8 cellular contexts compared by ENCODE assay signal in the genomic region with DNA sequence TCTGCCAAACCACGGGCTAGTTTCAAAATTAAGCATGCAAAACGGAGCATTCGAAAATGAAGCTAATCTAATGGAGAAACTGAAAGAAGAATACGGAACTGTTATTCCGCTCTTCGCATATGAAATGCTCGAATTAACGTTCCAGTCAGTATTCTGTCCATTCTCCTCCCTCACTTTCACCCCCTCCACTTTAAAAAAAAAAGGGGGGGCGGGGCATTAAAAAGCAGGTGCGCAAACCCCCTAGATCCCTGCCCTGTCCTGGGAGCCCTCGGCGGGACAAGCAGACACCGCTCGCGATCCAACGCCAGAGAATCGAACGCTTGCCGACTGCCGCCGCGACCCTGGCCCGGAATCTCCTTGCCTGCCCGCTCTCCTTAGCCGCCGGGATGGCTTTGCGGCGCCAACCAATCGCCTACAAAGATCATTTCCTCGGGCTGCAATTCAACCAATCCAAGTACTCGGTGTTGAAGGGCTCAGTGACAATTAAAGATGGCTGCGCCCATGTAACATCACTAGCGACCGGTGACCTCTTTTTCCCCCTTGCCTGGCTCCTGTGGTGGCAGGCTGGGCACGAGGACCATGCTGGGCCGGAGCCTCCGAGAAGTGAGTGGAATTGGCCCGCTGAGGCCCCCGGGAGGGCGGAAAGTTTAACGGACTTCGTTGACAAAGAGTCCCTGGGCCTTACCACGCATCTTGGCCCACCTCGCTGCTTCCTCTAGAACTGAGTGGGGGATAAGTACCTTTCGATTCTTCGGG. TPM values are rescaled to one million over a fixed set of nuclear protein-coding genes. Genes with fewer than 3 reads are reported as not detected.
DNase-seq lines count a peak whose midpoint lies in the region; ATAC-seq and TF ChIP-seq lines count a peak whose summit lies in the region.

A gene with protein sequence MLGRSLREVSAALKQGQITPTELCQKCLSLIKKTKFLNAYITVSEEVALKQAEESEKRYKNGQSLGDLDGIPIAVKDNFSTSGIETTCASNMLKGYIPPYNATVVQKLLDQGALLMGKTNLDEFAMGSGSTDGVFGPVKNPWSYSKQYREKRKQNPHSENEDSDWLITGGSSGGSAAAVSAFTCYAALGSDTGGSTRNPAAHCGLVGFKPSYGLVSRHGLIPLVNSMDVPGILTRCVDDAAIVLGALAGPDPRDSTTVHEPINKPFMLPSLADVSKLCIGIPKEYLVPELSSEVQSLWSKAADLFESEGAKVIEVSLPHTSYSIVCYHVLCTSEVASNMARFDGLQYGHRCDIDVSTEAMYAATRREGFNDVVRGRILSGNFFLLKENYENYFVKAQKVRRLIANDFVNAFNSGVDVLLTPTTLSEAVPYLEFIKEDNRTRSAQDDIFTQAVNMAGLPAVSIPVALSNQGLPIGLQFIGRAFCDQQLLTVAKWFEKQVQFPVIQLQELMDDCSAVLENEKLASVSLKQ (plus strand): TSS at position 476 of the 756 bp plus-strand sequence. CDS start 104 bp downstream, at position 580.
A gene with protein sequence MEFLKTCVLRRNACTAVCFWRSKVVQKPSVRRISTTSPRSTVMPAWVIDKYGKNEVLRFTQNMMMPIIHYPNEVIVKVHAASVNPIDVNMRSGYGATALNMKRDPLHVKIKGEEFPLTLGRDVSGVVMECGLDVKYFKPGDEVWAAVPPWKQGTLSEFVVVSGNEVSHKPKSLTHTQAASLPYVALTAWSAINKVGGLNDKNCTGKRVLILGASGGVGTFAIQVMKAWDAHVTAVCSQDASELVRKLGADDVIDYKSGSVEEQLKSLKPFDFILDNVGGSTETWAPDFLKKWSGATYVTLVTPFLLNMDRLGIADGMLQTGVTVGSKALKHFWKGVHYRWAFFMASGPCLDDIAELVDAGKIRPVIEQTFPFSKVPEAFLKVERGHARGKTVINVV (minus strand): TSS at position 396 of the 756 bp plus-strand sequence. CDS start 477 bp downstream, outside the sequence.

- H3K9me3 ChIP-seq in OCI-LY7 (ENCODE audit: low read length) (0 out of 2 replicates have a peak, but pooled peaks cover 4% of the 10 kb centered on the region), mucosa of descending colon (no peaks in the 10 kb centered on the region)

- intact Hi-C loops in OCI-LY7 (cut with micrococcal nuclease; ENCODE audit: unreplicated experiment) (loop anchor here (1.0 to 5.0 kb wide), 6 partner anchors 8 to 488 kb away; a partner anchor contains a TSS), mucosa of descending colon (cut with DNase I, micrococcal nuclease) (no loop called here)

- H4K20me1 ChIP-seq in OCI-LY7 (ENCODE audit: insufficient read depth, low read length) = no peaks in the 10 kb centered on the region

- peak within 1 kb of the TSS; percentile 98 for H3K27ac ChIP-seq in OCI-LY7 (ENCODE audit: low read depth, low read length, poor library complexity, severe bottlenecking)

- DNase-seq in DMS 273 treated with DMSO at 0.1 percent for 48 hours (lab: John Stamatoyannopoulos, UW) (peak; percentile 87), HuH-7 (ENCODE audit: low spot score) (peak; percentile 95), OCI-LY7 (ENCODE audit: low spot score) (peak; percentile 95), activated T-cell treated with anti-CD3 and anti-CD28 coated beads for 24 hours (ENCODE audit: low read depth) (peak; percentile 79), epithelial cell of esophagus (ENCODE audit: low read depth) (peak; percentile 91), mucosa of descending colon (peak; percentile 86 to 92 (median 87))
- peak; percentile 38 to 66 for DNase-seq in stimulated activated CD8-positive, alpha-beta memory T cell treated with anti-CD3 and anti-CD28 coated beads, Interleukin-4, amount 100 ng/mL, for 1 hour (ENCODE audit: low read depth in 2 of 2, low spot score in 1 of 2)

- no TSS peak for BruUV-seq in OCI-LY7 (replicated peaks; lab: Mats Ljungman, UMichigan)

- TF ChIP-seq CTCF in OCI-LY7 (conservative IDR thresholded peaks at IDR 0.05; ENCODE audit: low read length) = no peak
- TF ChIP-seq CTCF in epithelial cell of esophagus (IDR thresholded peaks at IDR 0.05; ENCODE audit: insufficient read depth, low read depth, low read length, missing control alignments) = no peak
- no peak for TF ChIP-seq CTCF in mucosa of descending colon (IDR thresholded peaks at IDR 0.05)

- H3K36me3 ChIP-seq in OCI-LY7 (ENCODE audit: insufficient read depth, low read length) (peaks cover 20% of the 10 kb centered on the region), mucosa of descending colon (ENCODE audit: low read depth) (no peaks in the 10 kb centered on the region)

- H3K4me1 ChIP-seq in OCI-LY7 (ENCODE audit: insufficient read depth, low read length, poor library complexity, severe bottlenecking) = peaks cover 54% of the 10 kb centered on the region
- peaks cover 9% of the 10 kb centered on the region for H3K4me1 ChIP-seq in mucosa of descending colon (ENCODE audit: low read depth)

- CTCF ChIA-PET in OCI-LY7 (lab: Charles Lee; ENCODE audit: unreplicated experiment) = no interaction called here

- POLR2A ChIA-PET in OCI-LY7 (lab: Charles Lee) = interaction anchor here (0.7 to 18.3 kb wide), 13 partner anchors 10 to 347 kb away, joined by 3 to 295 read pairs (median 8); a partner anchor contains a TSS

- H2AFZ ChIP-seq in OCI-LY7 (ENCODE audit: low read length) = no peak within 1 kb of the TSS; the same call in 1 of the 2 replicates

- peaks cover 98% of the 10 kb centered on the region for H3K79me2 ChIP-seq in OCI-LY7 (ENCODE audit: insufficient read depth, low read depth, low read length)

- H3K4me3 ChIP-seq in OCI-LY7 (ENCODE audit: low read depth, low read length, poor library complexity, severe bottlenecking) (peak within 1 kb of the TSS; percentile 83), epithelial cell of esophagus (ENCODE audit: low read length) (peak within 1 kb of the TSS; percentile 98), mucosa of descending colon (peak within 1 kb of the TSS; percentile 89)

- no peaks in the 10 kb centered on the region for H3K9me2 ChIP-seq in OCI-LY7 (ENCODE audit: insufficient read depth, low read length)

- ATAC-seq in GM21526 (IDR thresholded peaks at IDR 0.05; ENCODE audit: low FRiP score, unreplicated experiment) (peak; percentile 73), mucosa of descending colon (peak; percentile 98)

- peak within 1 kb of the TSS; percentile 91 for H3K4me2 ChIP-seq in OCI-LY7 (ENCODE audit: low read length)

RNA-seq across cellular contexts. Expression of the first gene that starts in this region (rescaled TPM):
- total RNA-seq in OCI-LY7 (2014; rRNA removed; shearing (Covaris generic)) = 63.9 and 65.7 TPM in 2 replicates
- total RNA-seq in OCI-LY7 (2022) = 71.8 and 77.9 TPM in 2 replicates
- total RNA-seq in mucosa of descending colon = 10 to 100 TPM; 13.1 to 19.4 (median 15.2) TPM

RNA-seq across cellular contexts. Expression of the second gene that starts in this region (rescaled TPM):
- 25.2 TPM in 2 replicates for total RNA-seq in OCI-LY7 (2014; rRNA removed; shearing (Covaris generic))
- 51.4 and 58.1 TPM in 2 replicates for total RNA-seq in OCI-LY7 (2022)
- 10 to 100 TPM in 1 of 3 donors, 1 to 10 TPM in 2; 8.3 to 12.8 (median 9.8) TPM for total RNA-seq in mucosa of descending colon

Comparison
In these comparisons a context has a peak if more than half of its experiments do, and no peak if none do; other contexts are left out.
1. Peak in every context shown above with its lines: DNase-seq, ATAC-seq, H3K4me3 ChIP-seq and H3K27ac ChIP-seq.